Comparison of ENCODE assay signal across 28 cellular contexts in the genomic region with DNA sequence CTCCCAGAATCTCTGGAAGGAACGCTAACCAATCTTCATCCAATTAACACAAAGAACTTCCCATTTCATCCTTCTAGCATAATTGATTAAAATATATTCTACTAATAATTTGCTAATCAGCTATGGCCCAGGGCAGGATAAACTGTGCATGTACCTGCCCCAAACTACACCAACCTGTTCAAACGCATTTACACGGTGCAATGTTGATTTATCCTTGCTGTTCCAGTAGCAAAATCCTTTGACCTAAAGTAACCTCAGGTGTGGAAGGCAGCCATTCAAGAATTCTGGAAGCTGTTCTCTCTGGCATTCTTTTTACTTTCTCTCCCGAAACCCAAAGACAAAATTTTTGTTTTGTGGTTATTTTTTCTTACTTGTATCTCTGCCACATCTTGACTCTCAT.
"Had no signal": no experiment of that assay in that cellular context is flagged by ENCODE, and none has a peak within 500 bp of the region (broad histone marks: within the 10 kb centered on the region; RNA-seq: fewer than 3 reads in every experiment).

No MANE protein-coding gene starts in this region.

- H3K9ac ChIP-seq: neural progenitor cell, parathyroid adenoma had no signal

- H3K9me3 ChIP-seq: left lung, neutrophil, right atrium auricular region, suprapubic skin, thoracic aorta, upper lobe of right lung had no signal

- H2AFZ ChIP-seq: neural progenitor cell, parathyroid adenoma had no signal

- H3K27ac ChIP-seq: left lung, neural progenitor cell, neutrophil, parathyroid adenoma, right atrium auricular region, skin epidermis, suprapubic skin, thoracic aorta, tibial artery, upper lobe of right lung had no signal

- H3K36me3 ChIP-seq: left lung, neural progenitor cell, neutrophil, right atrium auricular region, suprapubic skin, thoracic aorta, tibial artery, upper lobe of right lung had no signal

- H3K79me2 ChIP-seq: parathyroid adenoma had no signal

- H3K4me3 ChIP-seq: left lung, lung, neural progenitor cell, right atrium auricular region, skin epidermis, suprapubic skin, thoracic aorta, tibial artery, upper lobe of right lung had no signal

- DNase-seq: hippocampal formation; kidney glomerular epithelial cell; left cardiac atrium; left lung; mesendoderm; naive B cell; natural killer cell; nephron progenitor cell; occipital lobe; stimulated activated CD4-positive, alpha-beta T cell treated with anti-CD3 and anti-CD28 coated beads, Interleukin-12 subunit alpha, Interleukin-12 subunit beta, amount 100 ng/mL, for 4 hours; stimulated activated CD4-positive, alpha-beta T cell treated with anti-CD3 and anti-CD28 coated beads, Interleukin-15, amount 100 ng/mL, for 24 hours; stimulated activated CD4-positive, alpha-beta T cell treated with anti-CD3 and anti-CD28 coated beads, Interleukin-4, amount 100 ng/mL, for 24 hours; stimulated activated naive CD4-positive, alpha-beta T cell; tibial artery; trophoblast cell; upper lobe of right lung had no signal

- H3K27me3 ChIP-seq: left lung, neural progenitor cell, neutrophil, right atrium auricular region, suprapubic skin, tibial artery, upper lobe of right lung had no signal

- ATAC-seq: left cardiac atrium; left lung; natural killer cell; sciatic nerve; stimulated activated effector memory CD8-positive, alpha-beta T cell treated with anti-CD3 and anti-CD28 coated beads, Interleukin-12 subunit alpha, Interleukin-12 subunit beta, amount 100 ng/mL, for 72 hours; upper lobe of right lung had no signal

- H3K4me2 ChIP-seq: neural progenitor cell had no signal

- H3K4me1 ChIP-seq: left lung, neural progenitor cell, parathyroid adenoma, right atrium auricular region, suprapubic skin, tibial artery, upper lobe of right lung had no signal

- FAIRE-seq: keratinocyte, urothelium cell line had no signal
